Comparison of ENCODE assay signal across 7 cellular contexts in the genomic region with DNA sequence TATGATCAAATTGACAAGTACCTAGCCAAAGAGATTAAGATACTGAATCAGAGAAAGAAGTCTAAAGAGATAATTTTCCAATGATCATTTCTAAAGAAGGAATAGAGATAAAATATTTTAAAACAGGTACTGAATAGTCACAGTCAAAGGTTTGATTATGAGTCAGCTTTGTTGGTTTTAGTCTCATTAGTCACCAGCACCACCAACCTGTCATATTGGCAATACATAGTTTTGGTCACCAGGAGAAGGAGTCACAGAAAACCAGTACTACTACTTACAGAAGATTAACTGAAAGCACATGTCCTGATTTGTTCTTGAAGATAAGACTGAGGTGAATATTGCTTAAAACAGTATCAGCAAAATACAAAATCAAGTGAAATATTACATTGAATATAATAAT. TPM values are rescaled to one million over a fixed set of nuclear protein-coding genes. Genes with fewer than 3 reads are reported as not detected.
DNase-seq lines count a peak whose midpoint lies in the region; ATAC-seq and TF ChIP-seq lines count a peak whose summit lies in the region.

No MANE protein-coding gene starts in this region.

- H3K27ac ChIP-seq in left lung (no peak overlapping the region), heart right ventricle (no peak overlapping the region)

- intact Hi-C loops in left lung (cut with DNase I): no loop called here
- intact Hi-C loops in heart right ventricle (cut with DNase I): no loop called here

- H3K27me3 ChIP-seq in left lung (no peaks in the 10 kb centered on the region), heart right ventricle (no peaks in the 10 kb centered on the region)

- H3K27me3 Mint-ChIP-seq in activated CD4-positive, alpha-beta T cell treated with anti-CD3 and anti-CD28 coated beads, Interleukin-2, amount 10 ng/mL, durations not matched to agents 7 days and 5 days: no peaks in the 10 kb centered on the region

- H3K4me1 Mint-ChIP-seq in activated CD4-positive, alpha-beta T cell treated with anti-CD3 and anti-CD28 coated beads, Interleukin-2, amount 10 ng/mL, durations not matched to agents 7 days and 5 days: peaks cover 28% of the 10 kb centered on the region

- H3K36me3 ChIP-seq in left lung (no peaks in the 10 kb centered on the region), heart right ventricle (no peaks in the 10 kb centered on the region)

- H3K4me3 ChIP-seq in left lung: no peak overlapping the region
- no peak overlapping the region for H3K4me3 ChIP-seq in heart right ventricle

- ATAC-seq in GM19452 (IDR thresholded peaks at IDR 0.05; ENCODE audit: unreplicated experiment) (peak; percentile 91), HG03354 (IDR thresholded peaks at IDR 0.05; ENCODE audit: poor library complexity, severe bottlenecking, unreplicated experiment) (peak; percentile 97), left lung (peak; percentile 25), heart right ventricle (no peak)

- POLR2A ChIA-PET in activated CD4-positive, alpha-beta T cell treated with anti-CD3 and anti-CD28 coated beads, Interleukin-2, amount 10 ng/mL, durations not matched to agents 7 days and 5 days (lab: Charles Lee): no interaction called here

- TF ChIP-seq CTCF in GM10266 (IDR thresholded peaks at IDR 0.05; ENCODE audit: control insufficient read depth, insufficient read depth, low read depth, missing control alignments): peak; percentile 37
- no peak for TF ChIP-seq CTCF in left lung (IDR thresholded peaks at IDR 0.05)
- TF ChIP-seq CTCF in heart right ventricle (IDR thresholded peaks at IDR 0.05): peak in 2 of 9 donors; percentile 10 to 13

- no peaks in the 10 kb centered on the region for H3K9me3 Mint-ChIP-seq in activated CD4-positive, alpha-beta T cell treated with anti-CD3 and anti-CD28 coated beads, Interleukin-2, amount 10 ng/mL, durations not matched to agents 7 days and 5 days

- H3K36me3 Mint-ChIP-seq in activated CD4-positive, alpha-beta T cell treated with anti-CD3 and anti-CD28 coated beads, Interleukin-2, amount 10 ng/mL, durations not matched to agents 7 days and 5 days (ENCODE audit: low read depth): peaks cover 4% of the 10 kb centered on the region

- peak; percentile 57 for DNase-seq in GM10266 (ENCODE audit: extremely low spot score)
- peak; percentile 13 for DNase-seq in activated CD4-positive, alpha-beta T cell treated with anti-CD3 and anti-CD28 coated beads, Interleukin-2, amount 10 ng/mL, durations not matched to agents 7 days and 5 days
- DNase-seq in left lung: no peak
- DNase-seq in middle frontal gyrus (ENCODE audit: extremely low spot score, low spot score): no peak
- no peak for DNase-seq in heart right ventricle

- CTCF ChIA-PET in activated CD4-positive, alpha-beta T cell treated with anti-CD3 and anti-CD28 coated beads, Interleukin-2, amount 10 ng/mL, durations not matched to agents 7 days and 5 days (lab: Charles Lee): interaction anchor here (0.5 to 1.6 kb wide), 3 partner anchors 9 to 509 kb away, joined by 3 to 5 read pairs (median 3); no protein-coding TSS in a partner anchor

- no peak overlapping the region for H3K27ac Mint-ChIP-seq in activated CD4-positive, alpha-beta T cell treated with anti-CD3 and anti-CD28 coated beads, Interleukin-2, amount 10 ng/mL, durations not matched to agents 7 days and 5 days

- H3K4me3 Mint-ChIP-seq in activated CD4-positive, alpha-beta T cell treated with anti-CD3 and anti-CD28 coated beads, Interleukin-2, amount 10 ng/mL, durations not matched to agents 7 days and 5 days: no peak overlapping the region

- H3K4me1 ChIP-seq in left lung (no peaks in the 10 kb centered on the region), heart right ventricle (peaks cover 0 to 89% (median 58%) of the 10 kb centered on the region in 9 donors)

- H3K9me3 ChIP-seq in left lung: no peaks in the 10 kb centered on the region
- peaks cover 0 to 6% (median 0%) of the 10 kb centered on the region in 11 donors for H3K9me3 ChIP-seq in heart right ventricle

RNA-seq across cellular contexts. Expression of a gene that starts 34.6 kb away (rescaled TPM):
- total RNA-seq in activated CD4-positive, alpha-beta T cell treated with anti-CD3 and anti-CD28 coated beads, Interleukin-2, amount 10 ng/mL, durations not matched to agents 7 days and 5 days: 10 to 100 TPM; 36.1 to 46.2 TPM
- total RNA-seq in left lung (10 to 100 TPM; 31.3 to 33.8 TPM), heart right ventricle (100 to 1,000 TPM in 5 of 10 donors, 10 to 100 TPM in 5; 87.4 to 125 (median 102) TPM)
- 10 to 100 TPM; 10.6 to 25.5 TPM for polyA plus RNA-seq in heart right ventricle

Comparison
In these comparisons a context has a peak if more than half of its experiments do, and no peak if none do; other contexts are left out.
1. DNase-seq: peak in GM10266 (single experiment) and activated CD4-positive, alpha-beta T cell treated with anti-CD3 and anti-CD28 coated beads, Interleukin-2, amount 10 ng/mL, durations not matched to agents 7 days and 5 days (single experiment); none in left lung (0 of 2), middle frontal gyrus (single experiment) and heart right ventricle (0 of 2).
2. ATAC-seq: peak in GM19452 (single experiment), HG03354 (single experiment) and left lung (single experiment); none in heart right ventricle (0 of 8).